ENCODE assay signal across 27 cellular contexts in genomic region chr12:89429539-89429938, GRCh38.
"Had no signal": no experiment of that assay in that cellular context is flagged by ENCODE, and none has a peak within 500 bp of the region (broad histone marks: within the 10 kb centered on the region; RNA-seq: fewer than 3 reads in every experiment).

No MANE protein-coding gene starts in this region.

- H3K27ac Mint-ChIP-seq: activated B cell treated with CpG ODN at 0.5 μM for 24 hours; activated naive CD8-positive, alpha-beta T cell; activated naive CD8-positive, alpha-beta T cell treated with anti-CD3 and anti-CD28 coated beads, Interleukin-2, amount 50 U/mL, for 24 hours; activated T-cell treated with anti-CD3 and anti-CD28 coated beads, Interleukin-2, amount 50 U/mL, for 72 hours; IgD-negative memory B cell had no signal

- H3K4me3 Mint-ChIP-seq: activated B cell treated with CpG ODN at 0.5 μM for 24 hours; activated naive CD8-positive, alpha-beta T cell; activated naive CD8-positive, alpha-beta T cell treated with anti-CD3 and anti-CD28 coated beads, Interleukin-2, amount 50 U/mL, for 24 hours; activated T-cell treated with anti-CD3 and anti-CD28 coated beads, Interleukin-2, amount 50 U/mL, for 72 hours; activated T-helper 17 cell treated with anti-CD3 and anti-CD28 coated beads, Interleukin-2, amount 50 U/mL, for 72 hours; brain; IgD-negative memory B cell had no signal

- H3K27me3 Mint-ChIP-seq: activated B cell treated with CpG ODN at 0.5 μM for 24 hours; activated naive CD8-positive, alpha-beta T cell; activated naive CD8-positive, alpha-beta T cell treated with anti-CD3 and anti-CD28 coated beads, Interleukin-2, amount 50 U/mL, for 24 hours; activated T-helper 17 cell treated with anti-CD3 and anti-CD28 coated beads, Interleukin-2, amount 50 U/mL, for 72 hours; brain; IgD-negative memory B cell had no signal

- DNase-seq: activated B cell treated with CpG ODN at 0.5 μM for 24 hours; activated CD4-positive, alpha-beta T cell treated with anti-CD3 and anti-CD28 coated beads for 4 hours; activated CD4-positive, alpha-beta T cell treated with anti-CD3 and anti-CD28 coated beads, Interleukin-2, amount 50 U/mL, for 1 hour; activated CD4-positive, CD25-positive, alpha-beta regulatory T cell treated with anti-CD3 and anti-CD28 coated beads, Interleukin-2, amount 50 U/mL, for 72 hours; activated gamma-delta T cell; activated naive CD4-positive, alpha-beta T cell treated with Interleukin-2 at 50 U/mL for 16 hours; activated naive CD8-positive, alpha-beta T cell treated with anti-CD3 and anti-CD28 coated beads, Interleukin-2, amount 50 U/mL, for 24 hours; activated T-cell treated with anti-CD3 and anti-CD28 coated beads, Interleukin-2, amount 50 U/mL, for 1 hour; activated T-cell treated with anti-CD3 and anti-CD28 coated beads, Interleukin-2, amount 50 U/mL, for 72 hours; anterior cingulate cortex; caudate nucleus; Karpas-422; KBM-7; NCI-H1105; NCI-H1436; NCI-H1694; NCI-H1930; NCI-H2081 treated with DMSO at 0.1 percent for 48 hours; NCI-H345; NCI-H524 treated with DMSO at 0.1 percent for 48 hours; SHP77; SJCRH30 had no signal

- ATAC-seq: activated naive CD8-positive, alpha-beta T cell treated with anti-CD3 and anti-CD28 coated beads, Interleukin-2, amount 50 U/mL, for 24 hours; activated T-cell treated with anti-CD3 and anti-CD28 coated beads, Interleukin-2, amount 50 U/mL, for 72 hours; activated T-helper 17 cell treated with anti-CD3 and anti-CD28 coated beads, Interleukin-2, amount 50 U/mL, for 72 hours; Panc1 had no signal

- H3K9me3 Mint-ChIP-seq: activated B cell treated with CpG ODN at 0.5 μM for 24 hours; activated naive CD8-positive, alpha-beta T cell treated with anti-CD3 and anti-CD28 coated beads, Interleukin-2, amount 50 U/mL, for 24 hours; activated T-cell treated with anti-CD3 and anti-CD28 coated beads, Interleukin-2, amount 50 U/mL, for 72 hours; activated T-helper 17 cell treated with anti-CD3 and anti-CD28 coated beads, Interleukin-2, amount 50 U/mL, for 72 hours; IgD-negative memory B cell had no signal

- H3K4me1 Mint-ChIP-seq: brain had no signal
